Comparison of ENCODE assay signal across 8 cellular contexts in the genomic region with DNA sequence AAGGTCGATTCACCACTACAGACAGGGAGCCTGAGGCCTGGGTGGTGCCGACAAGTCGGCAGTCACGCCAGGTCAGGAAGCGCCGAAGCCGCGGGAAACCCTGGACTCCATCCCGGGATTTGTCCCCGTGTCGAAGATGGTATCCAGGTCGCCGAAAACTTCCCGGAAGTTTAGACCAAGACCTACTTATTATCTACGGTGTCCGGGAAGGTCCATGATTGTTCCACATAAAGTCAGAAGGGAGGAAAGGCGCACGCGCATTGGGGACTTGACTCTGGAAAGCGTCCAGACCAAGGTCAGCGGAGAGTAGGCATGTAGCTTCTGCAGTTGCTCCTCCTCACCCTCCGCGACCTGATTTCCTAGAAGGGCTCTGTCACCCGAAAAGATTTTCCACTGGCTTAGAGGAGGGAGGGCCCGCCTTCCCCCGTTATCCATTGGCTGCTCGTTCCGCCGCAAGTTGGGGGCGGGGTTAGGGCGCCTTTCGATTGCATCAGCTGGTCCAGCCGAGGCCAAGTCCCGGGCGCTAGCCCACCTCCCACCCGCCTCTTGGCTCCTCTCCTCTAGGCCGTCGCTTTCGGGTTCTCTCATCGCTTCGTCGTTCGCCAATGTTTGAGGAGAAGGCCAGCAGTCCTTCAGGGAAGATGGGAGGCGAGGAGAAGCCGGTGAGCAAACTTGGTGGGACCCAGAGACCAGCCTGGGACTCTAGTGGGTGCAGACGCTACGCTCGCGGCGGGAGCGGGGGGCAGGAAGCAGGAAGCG. TPM values are rescaled to one million over a fixed set of nuclear protein-coding genes. Genes with fewer than 3 reads are reported as not detected.
DNase-seq lines count a peak whose midpoint lies in the region; ATAC-seq and TF ChIP-seq lines count a peak whose summit lies in the region.

Gene TARS1 (plus strand): TSS at position 484 of the 759 bp plus-strand sequence. CDS start 122 bp downstream, at position 606.

- intact Hi-C loops in CD14-positive monocyte (cut with micrococcal nuclease) = loop anchor here (10.0 kb wide), 2 partner anchors 1484 to 1494 kb away; partner anchors contain the start of gene DNAJC21 (in 1 of the 2)

- DNase-seq in CD14-positive monocyte (ENCODE audit: low spot score) (peak; percentile 97), NCI-H748 (lab: John Stamatoyannopoulos, UW; ENCODE audit: unreplicated experiment) (peak; percentile 100), dermis blood vessel endothelial cell (peak; percentile 100), left lobe of liver (ENCODE audit: low spot score) (peak; percentile 99)
- peak; percentile 89 for DNase-seq in activated CD4-positive, alpha-beta T cell treated with anti-CD3 and anti-CD28 coated beads, Interleukin-2, amount 50 U/mL, for 1 hour
- peak; percentile 91 for DNase-seq in stimulated activated CD4-positive, alpha-beta T cell treated with anti-CD3 and anti-CD28 coated beads, Interleukin-2, amount 100 ng/mL, for 4 hours (ENCODE audit: low read depth)

- no peak within 1 kb of the TSS for H3K27ac Mint-ChIP-seq in CD14-positive monocyte

- H3K4me3 Mint-ChIP-seq in CD14-positive monocyte = no peak within 1 kb of the TSS

- peaks cover 0 to 2% (median 0%) of the 10 kb centered on the region in 3 donors for H3K27me3 Mint-ChIP-seq in CD14-positive monocyte (ENCODE audit: low read depth in 3 of 3)

- TF ChIP-seq CTCF in CD14-positive monocyte (IDR thresholded peaks at IDR 0.05) = no peak

- ATAC-seq in GM19395 (IDR thresholded peaks at IDR 0.05; ENCODE audit: unreplicated experiment) (peak; percentile 95), HG03558 (IDR thresholded peaks at IDR 0.05; ENCODE audit: extremely low read depth, unreplicated experiment) (peak; percentile 93), left lobe of liver (peak; percentile 90)

- H3K9me3 Mint-ChIP-seq in CD14-positive monocyte = no peaks in the 10 kb centered on the region

- H3K36me3 Mint-ChIP-seq in CD14-positive monocyte = peaks cover 8 to 11% of the 10 kb centered on the region in 2 donors

- H3K4me1 Mint-ChIP-seq in CD14-positive monocyte = peaks cover 14% of the 10 kb centered on the region

RNA-seq across cellular contexts. Expression of gene TARS1, which starts in this region (rescaled TPM):
- 10 to 100 TPM; 39.8 to 47.8 TPM for polyA plus RNA-seq in CD14-positive monocyte
- total RNA-seq in dermis blood vessel endothelial cell (196 and 227 TPM in 2 replicates), left lobe of liver (51.9 TPM)

Comparison
In these comparisons a context has a peak if more than half of its experiments do, and no peak if none do; other contexts are left out.
1. Peak in every context shown above with its lines: DNase-seq and ATAC-seq.